Comparison of ENCODE assay signal across 8 cellular contexts in genomic region chr5:39714036-39714698, GRCh38.
DNase-seq lines count a peak whose midpoint lies in the region; ATAC-seq and TF ChIP-seq lines count a peak whose summit lies in the region.

No MANE protein-coding gene starts in this region.

- H3K36me3 ChIP-seq in DND-41 (ENCODE audit: insufficient read depth, low read length) = no peaks in the 10 kb centered on the region

- H4K20me1 ChIP-seq in DND-41 (ENCODE audit: insufficient read depth, low read length) = no peaks in the 10 kb centered on the region

- no peak overlapping the region for H3K4me2 ChIP-seq in DND-41 (ENCODE audit: insufficient read depth, low read length)

- H3K27ac ChIP-seq in DND-41 (ENCODE audit: low read length) = no peak overlapping the region
- peak overlapping the region; percentile 70 for H3K27ac ChIP-seq in HL-60 (replicated peaks)

- no peaks in the 10 kb centered on the region for H3K9me3 ChIP-seq in DND-41 (ENCODE audit: insufficient read depth, low read length, severe bottlenecking)

- intact Hi-C loops in left colon (cut with DNase I, micrococcal nuclease) = loop anchor here in 1 of 2 donors (10.0 kb wide), 3 partner anchors 231 to 1021 kb away; no protein-coding TSS in a partner anchor

- TF ChIP-seq CTCF in DND-41 (IDR thresholded peaks at IDR 0.05; ENCODE audit: borderline replicate concordance, extremely low read depth, low read length, poor library complexity, severe bottlenecking) = peak; percentile 73
- peak; percentile 21 for TF ChIP-seq CTCF in HL-60 (IDR thresholded peaks at IDR 0.05; ENCODE audit: insufficient read depth, low read length)
- peak; percentile 76 for TF ChIP-seq CTCF in cardiac fibroblast (IDR thresholded peaks at IDR 0.05; ENCODE audit: low read depth, low read length)

- no peak overlapping the region for H2AFZ ChIP-seq in DND-41 (ENCODE audit: low read depth, low read length)

- ATAC-seq in DND-41 (ENCODE audit: insufficient read depth, low read depth) = peak; percentile 60
- ATAC-seq in left colon = peak; percentile 84
- no peak for ATAC-seq in HG02763 (IDR thresholded peaks at IDR 0.05; ENCODE audit: unreplicated experiment)

- peaks cover 6% of the 10 kb centered on the region; the same call in 1 of the 2 replicates for H3K4me1 ChIP-seq in DND-41 (ENCODE audit: insufficient read depth, low read length)

- DNase-seq in DND-41 (peak; percentile 49), HL-60 (ENCODE audit: low read depth in 1 of 2, low spot score in 1 of 2) (peak; percentile 18 to 75), SHP77 (lab: John Stamatoyannopoulos, UW) (peak; percentile 76 to 80), cardiac fibroblast (ENCODE audit: low read depth in 2 of 2) (peak; percentile 76 to 90), left colon (peak; percentile 36 to 48), GDM1 (lab: John Stamatoyannopoulos, UW) (no peak)
- DNase-seq in stimulated activated CD4-positive, alpha-beta T cell treated with anti-CD3 and anti-CD28 coated beads, TNF-alpha, amount 100 ng/mL, for 24 hours (ENCODE audit: low read depth in 3 of 3) = peak; percentile 5 to 45 (median 14)

- H3K79me2 ChIP-seq in DND-41 (ENCODE audit: insufficient read depth, low read length) = no peaks in the 10 kb centered on the region

- H3K4me3 ChIP-seq in DND-41 (ENCODE audit: low read depth in 1 of 2, low read length in 2 of 2) (no peak overlapping the region), HL-60 (replicated peaks; ENCODE audit: insufficient read depth, low read length) (no peak overlapping the region), cardiac fibroblast (replicated peaks in 1 of 2; ENCODE audit: low read depth in 2 of 2, low read length in 2 of 2) (no peak overlapping the region)

- no peaks in the 10 kb centered on the region for H3K27me3 ChIP-seq in DND-41 (ENCODE audit: insufficient read depth, low read length, poor library complexity)
- H3K27me3 ChIP-seq in HL-60 (ENCODE audit: insufficient read depth, poor library complexity, severe bottlenecking) = no peaks in the 10 kb centered on the region

- no peak overlapping the region for H3K9ac ChIP-seq in DND-41 (ENCODE audit: low read depth, low read length)

Comparison
In these comparisons a context has a peak if more than half of its experiments do, and no peak if none do; other contexts are left out.
1. CTCF ChIP-seq: peak in every context shown above with its lines; median percentile 76 in cardiac fibroblast; 73 in DND-41; 21 in HL-60.